8 cellular contexts compared by ENCODE assay signal in genomic region chr19:18329035-18329376, GRCh38. TPM values are rescaled to one million over a fixed set of nuclear protein-coding genes. Genes with fewer than 3 reads are reported as not detected.
DNase-seq lines count a peak whose midpoint lies in the region; ATAC-seq, FAIRE-seq and TF ChIP-seq lines count a peak whose summit lies in the region.

No MANE protein-coding gene starts in this region.

- CTCF ChIA-PET in HepG2 (lab: Yijun Ruan, JAX; ENCODE audit: low intra/inter-chr PET ratio, low total read pairs) = interaction anchor here (1.3 to 1.5 kb wide), 3 partner anchors 21 to 51 kb away, joined by 4 to 7 read pairs (median 7); no protein-coding TSS in a partner anchor

- peaks cover 12% of the 10 kb centered on the region for H3K4me1 Mint-ChIP-seq in activated CD4-positive, alpha-beta T cell treated with anti-CD3 and anti-CD28 coated beads, Interleukin-2, amount 10 ng/mL, durations not matched to agents 24 days and 14 days
- H3K4me1 Mint-ChIP-seq in stimulated activated memory B cell treated with anti-CD40 and anti-IgM and Interleukin-4, amounts not matched to agents 10 μg/mL and 1 μg/mL and 100 μg/mL, for 72 hours = peaks cover 13% of the 10 kb centered on the region

- H3K4me3 Mint-ChIP-seq in activated CD4-positive, alpha-beta T cell treated with anti-CD3 and anti-CD28 coated beads, Interleukin-2, amount 10 ng/mL, durations not matched to agents 24 days and 14 days = no peak overlapping the region
- H3K4me3 Mint-ChIP-seq in stimulated activated memory B cell treated with anti-CD40 and anti-IgM and Interleukin-4, amounts not matched to agents 10 μg/mL and 1 μg/mL and 100 μg/mL, for 72 hours = no peak overlapping the region

- no peaks in the 10 kb centered on the region for H4K20me1 ChIP-seq in HepG2 (ENCODE audit: insufficient read depth, low read length)

- H3K27ac ChIP-seq in HepG2 (ENCODE audit: extremely low read length, insufficient read depth, low read length) (peak overlapping the region; percentile 69), thyroid gland (peak overlapping the region in 2 of 3 donors; percentile 74)

- WGBS in HepG2 (ENCODE audit: low lambda C conversion rate) = 14% methylated on average over 6 of the region's 6 CpGs
- WGBS in thyroid gland, 2 donors = 64 to 81% methylated on average over 6 of the region's 6 CpGs

- H3K9me3 Mint-ChIP-seq in activated CD4-positive, alpha-beta T cell treated with anti-CD3 and anti-CD28 coated beads, Interleukin-2, amount 10 ng/mL, durations not matched to agents 24 days and 14 days = no peaks in the 10 kb centered on the region
- no peaks in the 10 kb centered on the region for H3K9me3 Mint-ChIP-seq in stimulated activated memory B cell treated with anti-CD40 and anti-IgM and Interleukin-4, amounts not matched to agents 10 μg/mL and 1 μg/mL and 100 μg/mL, for 72 hours

- TF ChIP-seq EP300 in HepG2 (IDR thresholded peaks at IDR 0.05; ENCODE audit: low read depth in 2 of 2, low read length in 2 of 2) (no peak), HepG2 (CRISPR knock-in tag; IDR thresholded peaks at IDR 0.05; ENCODE audit: borderline replicate concordance) (no peak)

- H3K79me2 ChIP-seq in HepG2 (ENCODE audit: insufficient read depth, low read length) = no peaks in the 10 kb centered on the region

- H3K27ac Mint-ChIP-seq in activated CD4-positive, alpha-beta T cell treated with anti-CD3 and anti-CD28 coated beads, Interleukin-2, amount 10 ng/mL, durations not matched to agents 24 days and 14 days = no peak overlapping the region
- no peak overlapping the region for H3K27ac Mint-ChIP-seq in stimulated activated memory B cell treated with anti-CD40 and anti-IgM and Interleukin-4, amounts not matched to agents 10 μg/mL and 1 μg/mL and 100 μg/mL, for 72 hours

- peak overlapping the region; percentile 36 for H3K4me3 ChIP-seq in astrocyte of the spinal cord (ENCODE audit: low read depth, low read length)
- H3K4me3 ChIP-seq in HepG2 (replicated peaks in 1 of 3; ENCODE audit: insufficient read depth in 1 of 3, low read depth in 2 of 3, low read length in 3 of 3) = peak overlapping the region; percentile 9 to 59 (median 29)
- no peak overlapping the region for H3K4me3 ChIP-seq in thyroid gland (replicated peaks in 1 of 3)

- POLR2A ChIA-PET in HepG2 (lab: Yijun Ruan, JAX) = interaction anchor here (0.7 to 6.5 kb wide), 19 partner anchors 9 to 220 kb away, joined by 3 to 110 read pairs (median 5); partner anchors contain the start of genes GDF15, IQCN, JUND and PGPEP1

- TF ChIP-seq RAD21 in HepG2 (CRISPR knock-in tag; IDR thresholded peaks at IDR 0.05) = no peak

- H3K36me3 ChIP-seq in HepG2 (replicated peaks in 1 of 2; ENCODE audit: control insufficient read depth in 1 of 2, insufficient read depth in 2 of 2, low read length in 2 of 2) (no peaks in the 10 kb centered on the region), thyroid gland (no peaks in the 10 kb centered on the region)

- peak; percentile 47 for ATAC-seq in HepG2
- ATAC-seq in stimulated activated memory B cell treated with anti-CD40 and anti-IgM and Interleukin-4, amounts not matched to agents 10 μg/mL and 1 μg/mL and 100 μg/mL, for 72 hours = no peak
- no peak for ATAC-seq in HG03442 (IDR thresholded peaks at IDR 0.05; ENCODE audit: unreplicated experiment)

- TF ChIP-seq CTCF in astrocyte of the spinal cord (IDR thresholded peaks at IDR 0.05; ENCODE audit: low read depth, low read length) (no peak), HepG2 (CRISPR knock-in tag; IDR thresholded peaks at IDR 0.05) (no peak), thyroid gland (IDR thresholded peaks at IDR 0.05) (no peak)

- H3K9me3 ChIP-seq in HepG2 (ENCODE audit: low read length) = no peaks in the 10 kb centered on the region
- H3K9me3 ChIP-seq in thyroid gland = no peaks in the 10 kb centered on the region

- peak overlapping the region; percentile 82 for H3K4me2 ChIP-seq in HepG2 (ENCODE audit: low read depth, low read length)

- H3K27me3 ChIP-seq in HepG2 (ENCODE audit: control insufficient read depth in 1 of 2, insufficient read depth in 2 of 2, low read length in 2 of 2) (no peaks in the 10 kb centered on the region), thyroid gland (no peaks in the 10 kb centered on the region)

- intact Hi-C loops in activated CD4-positive, alpha-beta T cell treated with anti-CD3 and anti-CD28 coated beads, Interleukin-2, amount 10 ng/mL, durations not matched to agents 24 days and 14 days (cut with micrococcal nuclease) = loop anchor here (5.0 kb wide), 1 partner anchor 83 kb away; no protein-coding TSS in a partner anchor
- intact Hi-C loops in HepG2 (cut with micrococcal nuclease; ENCODE audit: unreplicated experiment) = no loop called here
- intact Hi-C loops in thyroid gland (cut with DNase I) = no loop called here

- peak overlapping the region; percentile 6 for H2AFZ ChIP-seq in HepG2 (ENCODE audit: low read length)

- FAIRE-seq in HepG2 (lab: Jason Lieb, UNC) = no peak

- DNase-seq in activated CD4-positive, alpha-beta T cell treated with anti-CD3 and anti-CD28 coated beads, Interleukin-2, amount 10 ng/mL, durations not matched to agents 24 days and 14 days = peak; percentile 61
- no peak for DNase-seq in activated CD4-positive, alpha-beta T cell treated with anti-CD3 and anti-CD28 coated beads for 4 hours
- DNase-seq in astrocyte of the spinal cord (ENCODE audit: low read depth, low spot score) (no peak), HepG2 (ENCODE audit: low spot score) (peak; percentile 56), thyroid gland (no peak)
- no peak for DNase-seq in stimulated activated naive CD4-positive, alpha-beta T cell (lab: John Stamatoyannopoulos, UW)

- H3K36me3 Mint-ChIP-seq in activated CD4-positive, alpha-beta T cell treated with anti-CD3 and anti-CD28 coated beads, Interleukin-2, amount 10 ng/mL, durations not matched to agents 24 days and 14 days (ENCODE audit: low read depth) = no peaks in the 10 kb centered on the region
- no peaks in the 10 kb centered on the region for H3K36me3 Mint-ChIP-seq in stimulated activated memory B cell treated with anti-CD40 and anti-IgM and Interleukin-4, amounts not matched to agents 10 μg/mL and 1 μg/mL and 100 μg/mL, for 72 hours

- H3K27me3 Mint-ChIP-seq in activated CD4-positive, alpha-beta T cell treated with anti-CD3 and anti-CD28 coated beads, Interleukin-2, amount 10 ng/mL, durations not matched to agents 24 days and 14 days = no peaks in the 10 kb centered on the region
- H3K27me3 Mint-ChIP-seq in stimulated activated memory B cell treated with anti-CD40 and anti-IgM and Interleukin-4, amounts not matched to agents 10 μg/mL and 1 μg/mL and 100 μg/mL, for 72 hours = no peaks in the 10 kb centered on the region

- TF ChIP-seq POLR2A in HepG2 (IDR thresholded peaks at IDR 0.05; ENCODE audit: insufficient read depth in 1 of 2, low read depth in 2 of 2, low read length in 2 of 2) (no peak), thyroid gland (IDR thresholded peaks at IDR 0.05) (no peak)

- TSS peak; percentile 91 for BruUV-seq in HepG2 (replicated peaks; lab: Mats Ljungman, UMichigan)

- in situ Hi-C loops in astrocyte of the spinal cord (cut with HindIII; ENCODE audit: low sequenced_read_pairs) = no loop called here
- in situ Hi-C loops in HepG2 (cut with HindIII; ENCODE audit: extremely low pct_ligation_motif_present, low pct_unique_long_range_greater_than_20kb) = no loop called here

- H3K9ac ChIP-seq in HepG2 (ENCODE audit: insufficient read depth, low read depth, low read length) = peak overlapping the region; percentile 53

- H3K4me1 ChIP-seq in HepG2 (ENCODE audit: insufficient read depth, low read length) (peaks cover 73% of the 10 kb centered on the region), thyroid gland (peaks cover 10 to 33% of the 10 kb centered on the region in 2 donors)

RNA-seq across cellular contexts. Expression of gene LSM4, which starts 6.1 kb away (rescaled TPM):
- total RNA-seq in activated CD4-positive, alpha-beta T cell treated with anti-CD3 and anti-CD28 coated beads, Interleukin-2, amount 10 ng/mL, durations not matched to agents 24 days and 14 days = 217 and 225 TPM in 2 replicates
- 166 and 188 TPM in 2 replicates for total RNA-seq in HepG2 (2016; rRNA removed; fragmentation: Illumina TruSeq; extraction: Trizol)
- 129 and 159 TPM in 2 replicates for total RNA-seq in HepG2 (2016; cell fraction: cytosol; rRNA removed; fragmentation: Illumina TruSeq; extraction: Trizol; ENCODE audit: low read depth)
- 185 and 208 TPM in 2 replicates for total RNA-seq in HepG2 (2016; cell fraction: insoluble cytoplasmic fraction; rRNA removed; fragmentation: Illumina TruSeq; extraction: Trizol)
- 248 and 299 TPM in 2 replicates for total RNA-seq in HepG2 (2016; cell fraction: membrane; rRNA removed; fragmentation: Illumina TruSeq; extraction: Trizol)
- total RNA-seq in HepG2 (2016; cell fraction: nucleus; rRNA removed; fragmentation: Illumina TruSeq; extraction: Trizol) = 62.8 and 69.8 TPM in 2 replicates
- 65.8 and 66.8 TPM in 2 replicates for polyA plus RNA-seq in HepG2 (2011; rRNA removed)
- polyA plus RNA-seq in HepG2 (2011; cell fraction: cytosol; rRNA removed) = 97.1 and 133 TPM in 2 replicates
- 51.8 and 54.0 TPM in 2 replicates for polyA plus RNA-seq in HepG2 (2011; cell fraction: nucleus; rRNA removed)
- 62.7 and 78.9 TPM in 2 replicates for polyA plus RNA-seq in HepG2 (2012)
- polyA plus RNA-seq in HepG2 (2016; cell fraction: cytosol; fragmentation: Illumina TruSeq; extraction: Trizol; ENCODE audit: low read depth) = 166 and 238 TPM in 2 replicates
- polyA plus RNA-seq in HepG2 (2016; cell fraction: insoluble cytoplasmic fraction; fragmentation: Illumina TruSeq; extraction: Trizol; ENCODE audit: low read depth) = 205 and 220 TPM in 2 replicates
- 217 and 267 TPM in 2 replicates for polyA plus RNA-seq in HepG2 (2016; cell fraction: membrane; fragmentation: Illumina TruSeq; extraction: Trizol; ENCODE audit: low read depth)
- 105 and 120 TPM in 2 replicates for polyA plus RNA-seq in HepG2 (2016; cell fraction: nucleus; fragmentation: Illumina TruSeq; extraction: Trizol; ENCODE audit: insufficient read depth, low read depth)
- polyA minus RNA-seq in HepG2 (2011; rRNA and poly(A)+ RNA removed; ENCODE audit: low replicate concordance) = 40.8 and 88.8 TPM in 2 replicates
- 24.9 and 32.6 TPM in 2 replicates for polyA minus RNA-seq in HepG2 (2011; cell fraction: cytosol; rRNA and poly(A)+ RNA removed)
- 13.4 and 14.2 TPM in 2 replicates for polyA minus RNA-seq in HepG2 (2011; cell fraction: nucleus; rRNA and poly(A)+ RNA removed)
- 100 to 1,000 TPM in 2 of 4 donors, 10 to 100 TPM in 2; 55.2 to 203 (median 140) TPM for total RNA-seq in thyroid gland

RNA-seq across cellular contexts. Expression of gene PGPEP1, which starts 11.4 kb away (rescaled TPM):
- 14.6 and 18.5 TPM in 2 replicates for total RNA-seq in activated CD4-positive, alpha-beta T cell treated with anti-CD3 and anti-CD28 coated beads, Interleukin-2, amount 10 ng/mL, durations not matched to agents 24 days and 14 days
- 56.6 and 57.7 TPM in 2 replicates for total RNA-seq in HepG2 (2016; rRNA removed; fragmentation: Illumina TruSeq; extraction: Trizol)
- 13.1 and 14.4 TPM in 2 replicates for total RNA-seq in HepG2 (2016; cell fraction: cytosol; rRNA removed; fragmentation: Illumina TruSeq; extraction: Trizol; ENCODE audit: low read depth)
- 51.1 and 64.9 TPM in 2 replicates for total RNA-seq in HepG2 (2016; cell fraction: insoluble cytoplasmic fraction; rRNA removed; fragmentation: Illumina TruSeq; extraction: Trizol)
- 36.0 and 36.7 TPM in 2 replicates for total RNA-seq in HepG2 (2016; cell fraction: membrane; rRNA removed; fragmentation: Illumina TruSeq; extraction: Trizol)
- total RNA-seq in HepG2 (2016; cell fraction: nucleus; rRNA removed; fragmentation: Illumina TruSeq; extraction: Trizol) = 30.3 and 33.5 TPM in 2 replicates
- polyA plus RNA-seq in HepG2 (2011; rRNA removed) = 53.1 and 64.3 TPM in 2 replicates
- 37.2 and 38.6 TPM in 2 replicates for polyA plus RNA-seq in HepG2 (2011; cell fraction: cytosol; rRNA removed)
- 97.0 and 102 TPM in 2 replicates for polyA plus RNA-seq in HepG2 (2011; cell fraction: nucleus; rRNA removed)
- 26.8 and 28.6 TPM in 2 replicates for polyA plus RNA-seq in HepG2 (2012)
- 15.6 and 16.2 TPM in 2 replicates for polyA plus RNA-seq in HepG2 (2016; cell fraction: cytosol; fragmentation: Illumina TruSeq; extraction: Trizol; ENCODE audit: low read depth)
- 40.6 and 44.1 TPM in 2 replicates for polyA plus RNA-seq in HepG2 (2016; cell fraction: insoluble cytoplasmic fraction; fragmentation: Illumina TruSeq; extraction: Trizol; ENCODE audit: low read depth)
- 22.8 and 23.5 TPM in 2 replicates for polyA plus RNA-seq in HepG2 (2016; cell fraction: membrane; fragmentation: Illumina TruSeq; extraction: Trizol; ENCODE audit: low read depth)
- polyA plus RNA-seq in HepG2 (2016; cell fraction: nucleus; fragmentation: Illumina TruSeq; extraction: Trizol; ENCODE audit: insufficient read depth, low read depth) = 51.1 and 66.5 TPM in 2 replicates
- polyA minus RNA-seq in HepG2 (2011; rRNA and poly(A)+ RNA removed; ENCODE audit: low replicate concordance) = 22.4 and 187 TPM in 2 replicates
- polyA minus RNA-seq in HepG2 (2011; cell fraction: cytosol; rRNA and poly(A)+ RNA removed) = 44.1 and 52.6 TPM in 2 replicates
- 46.4 and 57.7 TPM in 2 replicates for polyA minus RNA-seq in HepG2 (2011; cell fraction: nucleus; rRNA and poly(A)+ RNA removed)
- total RNA-seq in thyroid gland = 10 to 100 TPM; 23.5 to 44.0 (median 27.9) TPM

RNA-seq across cellular contexts. Expression of gene JUND, which starts 47.6 kb away (rescaled TPM):
- total RNA-seq in activated CD4-positive, alpha-beta T cell treated with anti-CD3 and anti-CD28 coated beads, Interleukin-2, amount 10 ng/mL, durations not matched to agents 24 days and 14 days = 382 and 413 TPM in 2 replicates
- total RNA-seq in HepG2 (2016; rRNA removed; fragmentation: Illumina TruSeq; extraction: Trizol) = 31.8 and 41.2 TPM in 2 replicates
- 36.4 and 41.0 TPM in 2 replicates for total RNA-seq in HepG2 (2016; cell fraction: cytosol; rRNA removed; fragmentation: Illumina TruSeq; extraction: Trizol; ENCODE audit: low read depth)
- total RNA-seq in HepG2 (2016; cell fraction: insoluble cytoplasmic fraction; rRNA removed; fragmentation: Illumina TruSeq; extraction: Trizol) = 30.0 and 40.6 TPM in 2 replicates
- 68.5 and 98.0 TPM in 2 replicates for total RNA-seq in HepG2 (2016; cell fraction: membrane; rRNA removed; fragmentation: Illumina TruSeq; extraction: Trizol)
- 23.4 and 45.2 TPM in 2 replicates for total RNA-seq in HepG2 (2016; cell fraction: nucleus; rRNA removed; fragmentation: Illumina TruSeq; extraction: Trizol)
- polyA plus RNA-seq in HepG2 (2011; rRNA removed) = 59.8 and 124 TPM in 2 replicates
- polyA plus RNA-seq in HepG2 (2011; cell fraction: cytosol; rRNA removed) = 93.9 and 178 TPM in 2 replicates
- polyA plus RNA-seq in HepG2 (2011; cell fraction: nucleus; rRNA removed) = 129 and 136 TPM in 2 replicates
- 44.0 and 66.6 TPM in 2 replicates for polyA plus RNA-seq in HepG2 (2012)
- 85.1 and 91.8 TPM in 2 replicates for polyA plus RNA-seq in HepG2 (2016; cell fraction: cytosol; fragmentation: Illumina TruSeq; extraction: Trizol; ENCODE audit: low read depth)
- polyA plus RNA-seq in HepG2 (2016; cell fraction: insoluble cytoplasmic fraction; fragmentation: Illumina TruSeq; extraction: Trizol; ENCODE audit: low read depth) = 74.4 and 76.0 TPM in 2 replicates
- polyA plus RNA-seq in HepG2 (2016; cell fraction: membrane; fragmentation: Illumina TruSeq; extraction: Trizol; ENCODE audit: low read depth) = 131 and 149 TPM in 2 replicates
- polyA plus RNA-seq in HepG2 (2016; cell fraction: nucleus; fragmentation: Illumina TruSeq; extraction: Trizol; ENCODE audit: insufficient read depth, low read depth) = 77.1 and 84.7 TPM in 2 replicates
- 49.7 and 194 TPM in 2 replicates for polyA minus RNA-seq in HepG2 (2011; rRNA and poly(A)+ RNA removed; ENCODE audit: low replicate concordance)
- 164 and 168 TPM in 2 replicates for polyA minus RNA-seq in HepG2 (2011; cell fraction: cytosol; rRNA and poly(A)+ RNA removed)
- polyA minus RNA-seq in HepG2 (2011; cell fraction: nucleus; rRNA and poly(A)+ RNA removed) = 60.5 and 91.9 TPM in 2 replicates
- 100 to 1,000 TPM; 193 to 394 (median 316) TPM for total RNA-seq in thyroid gland

RNA-seq across cellular contexts. Expression of gene IQCN, which starts 54.8 kb away (rescaled TPM):
- 2.3 and 3.0 TPM in 2 replicates for total RNA-seq in activated CD4-positive, alpha-beta T cell treated with anti-CD3 and anti-CD28 coated beads, Interleukin-2, amount 10 ng/mL, durations not matched to agents 24 days and 14 days
- 0.04 and 0.07 TPM in 2 replicates for total RNA-seq in HepG2 (2016; rRNA removed; fragmentation: Illumina TruSeq; extraction: Trizol)
- not detected in 2 replicates for total RNA-seq in HepG2 (2016; cell fraction: cytosol; rRNA removed; fragmentation: Illumina TruSeq; extraction: Trizol; ENCODE audit: low read depth)
- 0.04 TPM in 1 of 2 replicates, not detected in the other for total RNA-seq in HepG2 (2016; cell fraction: insoluble cytoplasmic fraction; rRNA removed; fragmentation: Illumina TruSeq; extraction: Trizol)
- not detected in 2 replicates for total RNA-seq in HepG2 (2016; cell fraction: membrane; rRNA removed; fragmentation: Illumina TruSeq; extraction: Trizol)
- total RNA-seq in HepG2 (2016; cell fraction: nucleus; rRNA removed; fragmentation: Illumina TruSeq; extraction: Trizol) = 0.13 TPM in 1 of 2 replicates, not detected in the other
- polyA plus RNA-seq in HepG2 (2011; rRNA removed) = 0.14 and 0.18 TPM in 2 replicates
- polyA plus RNA-seq in HepG2 (2011; cell fraction: cytosol; rRNA removed) = 0.03 and 0.04 TPM in 2 replicates
- 1.3 and 1.5 TPM in 2 replicates for polyA plus RNA-seq in HepG2 (2011; cell fraction: nucleus; rRNA removed)
- polyA plus RNA-seq in HepG2 (2012) = 0.13 TPM in 2 replicates
- polyA plus RNA-seq in HepG2 (2016; cell fraction: cytosol; fragmentation: Illumina TruSeq; extraction: Trizol; ENCODE audit: low read depth) = not detected in 2 replicates
- not detected in 2 replicates for polyA plus RNA-seq in HepG2 (2016; cell fraction: insoluble cytoplasmic fraction; fragmentation: Illumina TruSeq; extraction: Trizol; ENCODE audit: low read depth)
- not detected in 2 replicates for polyA plus RNA-seq in HepG2 (2016; cell fraction: membrane; fragmentation: Illumina TruSeq; extraction: Trizol; ENCODE audit: low read depth)
- polyA plus RNA-seq in HepG2 (2016; cell fraction: nucleus; fragmentation: Illumina TruSeq; extraction: Trizol; ENCODE audit: insufficient read depth, low read depth) = 0.25 and 0.49 TPM in 2 replicates
- 0.26 and 0.91 TPM in 2 replicates for polyA minus RNA-seq in HepG2 (2011; rRNA and poly(A)+ RNA removed; ENCODE audit: low replicate concordance)
- polyA minus RNA-seq in HepG2 (2011; cell fraction: cytosol; rRNA and poly(A)+ RNA removed) = 0.53 TPM in 1 of 2 replicates, not detected in the other
- polyA minus RNA-seq in HepG2 (2011; cell fraction: nucleus; rRNA and poly(A)+ RNA removed) = 0.52 and 0.62 TPM in 2 replicates
- 10 to 100 TPM in 1 of 4 donors, 1 to 10 TPM in 3; 5.7 to 17.0 (median 8.9) TPM for total RNA-seq in thyroid gland

RNA-seq across cellular contexts. Expression of gene GDF15, which starts 57.0 kb away (rescaled TPM):
- total RNA-seq in activated CD4-positive, alpha-beta T cell treated with anti-CD3 and anti-CD28 coated beads, Interleukin-2, amount 10 ng/mL, durations not matched to agents 24 days and 14 days = 0.26 TPM in 1 of 2 replicates, not detected in the other
- 43.0 and 146 TPM in 2 replicates for total RNA-seq in HepG2 (2016; rRNA removed; fragmentation: Illumina TruSeq; extraction: Trizol)
- 42.0 and 45.2 TPM in 2 replicates for total RNA-seq in HepG2 (2016; cell fraction: cytosol; rRNA removed; fragmentation: Illumina TruSeq; extraction: Trizol; ENCODE audit: low read depth)
- 37.4 and 148 TPM in 2 replicates for total RNA-seq in HepG2 (2016; cell fraction: insoluble cytoplasmic fraction; rRNA removed; fragmentation: Illumina TruSeq; extraction: Trizol)
- total RNA-seq in HepG2 (2016; cell fraction: membrane; rRNA removed; fragmentation: Illumina TruSeq; extraction: Trizol) = 53.4 and 57.4 TPM in 2 replicates
- total RNA-seq in HepG2 (2016; cell fraction: nucleus; rRNA removed; fragmentation: Illumina TruSeq; extraction: Trizol) = 112 and 139 TPM in 2 replicates
- polyA plus RNA-seq in HepG2 (2011; rRNA removed) = 422 and 537 TPM in 2 replicates
- polyA plus RNA-seq in HepG2 (2011; cell fraction: cytosol; rRNA removed) = 539 and 794 TPM in 2 replicates
- 1,510 and 1,558 TPM in 2 replicates for polyA plus RNA-seq in HepG2 (2011; cell fraction: nucleus; rRNA removed)
- 229 and 758 TPM in 2 replicates for polyA plus RNA-seq in HepG2 (2012)
- polyA plus RNA-seq in HepG2 (2016; cell fraction: cytosol; fragmentation: Illumina TruSeq; extraction: Trizol; ENCODE audit: low read depth) = 22.2 and 24.9 TPM in 2 replicates
- 49.2 and 57.0 TPM in 2 replicates for polyA plus RNA-seq in HepG2 (2016; cell fraction: insoluble cytoplasmic fraction; fragmentation: Illumina TruSeq; extraction: Trizol; ENCODE audit: low read depth)
- polyA plus RNA-seq in HepG2 (2016; cell fraction: membrane; fragmentation: Illumina TruSeq; extraction: Trizol; ENCODE audit: low read depth) = 30.8 and 31.5 TPM in 2 replicates
- polyA plus RNA-seq in HepG2 (2016; cell fraction: nucleus; fragmentation: Illumina TruSeq; extraction: Trizol; ENCODE audit: insufficient read depth, low read depth) = 315 and 334 TPM in 2 replicates
- 4.5 and 440 TPM in 2 replicates for polyA minus RNA-seq in HepG2 (2011; rRNA and poly(A)+ RNA removed; ENCODE audit: low replicate concordance)
- polyA minus RNA-seq in HepG2 (2011; cell fraction: cytosol; rRNA and poly(A)+ RNA removed) = 366 and 433 TPM in 2 replicates
- 115 and 151 TPM in 2 replicates for polyA minus RNA-seq in HepG2 (2011; cell fraction: nucleus; rRNA and poly(A)+ RNA removed)
- total RNA-seq in thyroid gland = 1 to 10 TPM in 3 of 4 donors, not detected in 1; 3.7 to 9.9 (median 5.1) TPM

Comparison
In these comparisons a context has a peak if more than half of its experiments do, and no peak if none do; other contexts are left out.
1. DNase-seq: peak in activated CD4-positive, alpha-beta T cell treated with anti-CD3 and anti-CD28 coated beads, Interleukin-2, amount 10 ng/mL, durations not matched to agents 24 days and 14 days (single experiment) and HepG2 (single experiment); none in activated CD4-positive, alpha-beta T cell treated with anti-CD3 and anti-CD28 coated beads for 4 hours (0 of 2), astrocyte of the spinal cord (single experiment), thyroid gland (0 of 2) and stimulated activated naive CD4-positive, alpha-beta T cell (0 of 6).
2. H3K4me3 ChIP-seq: peak in astrocyte of the spinal cord (single experiment) and HepG2 (3 of 3); none in thyroid gland (0 of 3).